1 cellular context compared by ENCODE assay signal in the genomic region with DNA sequence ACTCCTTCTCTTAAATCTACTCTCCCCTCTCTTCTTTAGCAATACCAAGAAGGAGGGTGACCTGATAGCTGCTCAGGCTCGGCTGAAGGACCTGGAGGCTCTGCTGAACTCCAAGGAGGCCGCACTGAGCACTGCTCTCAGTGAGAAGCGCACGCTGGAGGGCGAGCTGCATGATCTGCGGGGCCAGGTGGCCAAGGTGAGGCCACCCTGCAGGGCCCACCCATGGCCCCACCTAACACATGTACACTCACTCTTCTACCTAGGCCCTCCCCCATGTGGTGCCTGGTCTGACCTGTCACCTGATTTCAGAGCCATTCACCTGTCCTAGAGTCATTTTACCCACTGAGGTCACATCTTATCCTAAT.
TF ChIP-seq lines count a peak whose summit lies in the region.

No MANE protein-coding gene starts in this region.

TF ChIP-seq in IMR-90, 13 proteins besides CTCF, POLR2A, EP300 and RAD21:
- TF ChIP-seq FOS (IDR thresholded peaks at IDR 0.05; ENCODE audit: low read depth, low read length) (no peak), RCOR1 (IDR thresholded peaks at IDR 0.05; ENCODE audit: insufficient replicate concordance, low read length) (no peak), CEBPB (IDR thresholded peaks at IDR 0.05; ENCODE audit: low read depth, low read length) (no peak), BHLHE40 (IDR thresholded peaks at IDR 0.05; ENCODE audit: low read depth, low read length) (no peak), MXI1 (IDR thresholded peaks at IDR 0.05; ENCODE audit: borderline replicate concordance, low read depth, low read length) (no peak), CHD1 (IDR thresholded peaks at IDR 0.05; ENCODE audit: low read depth, low read length) (no peak)
